ENCODE assay signal across 1 cellular context in the genomic region with DNA sequence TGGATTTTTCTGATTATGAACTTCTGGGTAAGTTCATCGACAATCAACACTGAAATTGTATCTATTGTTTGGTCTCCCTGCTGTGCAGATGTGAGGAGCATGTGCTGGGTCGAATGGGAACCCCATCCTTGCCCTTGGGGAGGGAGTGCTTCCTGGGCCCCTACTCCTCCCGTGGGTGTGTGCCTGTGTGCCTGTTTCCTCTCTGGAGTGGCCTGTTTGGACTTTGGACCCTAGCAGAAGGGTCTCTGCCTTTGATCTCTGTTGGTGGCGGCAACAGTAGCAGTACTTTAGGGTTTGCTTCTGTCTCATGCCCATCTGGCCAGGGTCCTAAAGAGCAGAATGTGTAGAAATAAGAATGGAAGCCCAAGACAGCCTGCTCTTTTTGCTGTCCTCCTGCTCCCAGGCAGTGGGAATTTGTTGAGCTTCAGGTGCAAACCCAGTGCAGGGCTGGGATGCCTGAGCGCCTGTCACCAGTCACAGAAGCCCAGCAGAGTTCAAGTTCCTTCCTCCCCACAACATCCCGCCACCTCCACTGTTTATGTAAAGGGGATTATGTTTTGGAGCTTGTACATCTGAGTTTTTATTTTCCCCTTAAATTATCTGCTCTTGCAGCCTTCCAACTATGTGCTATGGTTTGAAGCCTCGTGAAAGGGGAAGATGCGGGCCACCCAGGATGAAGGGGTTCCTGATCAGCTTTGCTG.
A peak's percentile ranks its signal among the peaks of the same experiment; 100 is the strongest.
TF ChIP-seq lines count a peak whose summit lies in the region.

No MANE protein-coding gene starts in this region.

TF ChIP-seq in HepG2, 621 proteins besides CTCF, POLR2A, EP300 and RAD21 (continues in another document):
- TF ChIP-seq SETDB1 (CRISPR knock-in tag; IDR thresholded peaks at IDR 0.05; ENCODE audit: borderline replicate concordance): no peak
- TF ChIP-seq TEAD3 (CRISPR knock-in tag; optimal IDR thresholded peaks at IDR 0.05; ENCODE audit: borderline replicate concordance): peak; percentile 51
- TF ChIP-seq ZSCAN9 (CRISPR knock-in tag; IDR thresholded peaks at IDR 0.05; ENCODE audit: borderline replicate concordance): 0 out of 2 replicates have a peak, but pooled peaks have one; percentile 40
- peak; percentile 67 for TF ChIP-seq ELF3 (CRISPR knock-in tag; IDR thresholded peaks at IDR 0.05)
- TF ChIP-seq FOXP1 (IDR thresholded peaks at IDR 0.05): no peak
- peak; percentile 12; the same call in 1 of the 2 replicates for TF ChIP-seq FOXP1 (CRISPR knock-in tag; IDR thresholded peaks at IDR 0.05)
- TF ChIP-seq, protein P1, sequence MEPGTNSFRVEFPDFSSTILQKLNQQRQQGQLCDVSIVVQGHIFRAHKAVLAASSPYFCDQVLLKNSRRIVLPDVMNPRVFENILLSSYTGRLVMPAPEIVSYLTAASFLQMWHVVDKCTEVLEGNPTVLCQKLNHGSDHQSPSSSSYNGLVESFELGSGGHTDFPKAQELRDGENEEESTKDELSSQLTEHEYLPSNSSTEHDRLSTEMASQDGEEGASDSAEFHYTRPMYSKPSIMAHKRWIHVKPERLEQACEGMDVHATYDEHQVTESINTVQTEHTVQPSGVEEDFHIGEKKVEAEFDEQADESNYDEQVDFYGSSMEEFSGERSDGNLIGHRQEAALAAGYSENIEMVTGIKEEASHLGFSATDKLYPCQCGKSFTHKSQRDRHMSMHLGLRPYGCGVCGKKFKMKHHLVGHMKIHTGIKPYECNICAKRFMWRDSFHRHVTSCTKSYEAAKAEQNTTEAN (CRISPR knock-in tag; conservative IDR thresholded peaks at IDR 0.05): 0 out of 2 replicates have a peak, but pooled peaks have one; percentile 55
- TF ChIP-seq ZNF382 (CRISPR knock-in tag; IDR thresholded peaks at IDR 0.05; ENCODE audit: borderline replicate concordance): no peak
- 0 out of 2 replicates have a peak, but pooled peaks have one; percentile 31 for TF ChIP-seq ZNF12 (CRISPR knock-in tag; IDR thresholded peaks at IDR 0.05)
- TF ChIP-seq ZNF644 (CRISPR knock-in tag; IDR thresholded peaks at IDR 0.05; ENCODE audit: low read depth): peak; percentile 87; the same call in 1 of the 2 replicates
- no peak for TF ChIP-seq ZNF101 (CRISPR knock-in tag; IDR thresholded peaks at IDR 0.05; ENCODE audit: borderline replicate concordance, low read depth)
- TF ChIP-seq ZSCAN30 (CRISPR knock-in tag; IDR thresholded peaks at IDR 0.05): no peak
- TF ChIP-seq ZBTB7A (CRISPR knock-in tag; IDR thresholded peaks at IDR 0.05): peak; percentile 70; the same call in 1 of the 2 replicates
- TF ChIP-seq HDAC2 (CRISPR knock-in tag; IDR thresholded peaks at IDR 0.05): peak; percentile 62; the same call in 1 of the 2 replicates
- TF ChIP-seq, protein P2, sequence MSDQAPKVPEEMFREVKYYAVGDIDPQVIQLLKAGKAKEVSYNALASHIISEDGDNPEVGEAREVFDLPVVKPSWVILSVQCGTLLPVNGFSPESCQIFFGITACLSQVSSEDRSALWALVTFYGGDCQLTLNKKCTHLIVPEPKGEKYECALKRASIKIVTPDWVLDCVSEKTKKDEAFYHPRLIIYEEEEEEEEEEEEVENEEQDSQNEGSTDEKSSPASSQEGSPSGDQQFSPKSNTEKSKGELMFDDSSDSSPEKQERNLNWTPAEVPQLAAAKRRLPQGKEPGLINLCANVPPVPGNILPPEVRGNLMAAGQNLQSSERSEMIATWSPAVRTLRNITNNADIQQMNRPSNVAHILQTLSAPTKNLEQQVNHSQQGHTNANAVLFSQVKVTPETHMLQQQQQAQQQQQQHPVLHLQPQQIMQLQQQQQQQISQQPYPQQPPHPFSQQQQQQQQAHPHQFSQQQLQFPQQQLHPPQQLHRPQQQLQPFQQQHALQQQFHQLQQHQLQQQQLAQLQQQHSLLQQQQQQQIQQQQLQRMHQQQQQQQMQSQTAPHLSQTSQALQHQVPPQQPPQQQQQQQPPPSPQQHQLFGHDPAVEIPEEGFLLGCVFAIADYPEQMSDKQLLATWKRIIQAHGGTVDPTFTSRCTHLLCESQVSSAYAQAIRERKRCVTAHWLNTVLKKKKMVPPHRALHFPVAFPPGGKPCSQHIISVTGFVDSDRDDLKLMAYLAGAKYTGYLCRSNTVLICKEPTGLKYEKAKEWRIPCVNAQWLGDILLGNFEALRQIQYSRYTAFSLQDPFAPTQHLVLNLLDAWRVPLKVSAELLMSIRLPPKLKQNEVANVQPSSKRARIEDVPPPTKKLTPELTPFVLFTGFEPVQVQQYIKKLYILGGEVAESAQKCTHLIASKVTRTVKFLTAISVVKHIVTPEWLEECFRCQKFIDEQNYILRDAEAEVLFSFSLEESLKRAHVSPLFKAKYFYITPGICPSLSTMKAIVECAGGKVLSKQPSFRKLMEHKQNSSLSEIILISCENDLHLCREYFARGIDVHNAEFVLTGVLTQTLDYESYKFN (CRISPR knock-in tag; conservative IDR thresholded peaks at IDR 0.05): peak; percentile 93
- TF ChIP-seq, protein P3, sequence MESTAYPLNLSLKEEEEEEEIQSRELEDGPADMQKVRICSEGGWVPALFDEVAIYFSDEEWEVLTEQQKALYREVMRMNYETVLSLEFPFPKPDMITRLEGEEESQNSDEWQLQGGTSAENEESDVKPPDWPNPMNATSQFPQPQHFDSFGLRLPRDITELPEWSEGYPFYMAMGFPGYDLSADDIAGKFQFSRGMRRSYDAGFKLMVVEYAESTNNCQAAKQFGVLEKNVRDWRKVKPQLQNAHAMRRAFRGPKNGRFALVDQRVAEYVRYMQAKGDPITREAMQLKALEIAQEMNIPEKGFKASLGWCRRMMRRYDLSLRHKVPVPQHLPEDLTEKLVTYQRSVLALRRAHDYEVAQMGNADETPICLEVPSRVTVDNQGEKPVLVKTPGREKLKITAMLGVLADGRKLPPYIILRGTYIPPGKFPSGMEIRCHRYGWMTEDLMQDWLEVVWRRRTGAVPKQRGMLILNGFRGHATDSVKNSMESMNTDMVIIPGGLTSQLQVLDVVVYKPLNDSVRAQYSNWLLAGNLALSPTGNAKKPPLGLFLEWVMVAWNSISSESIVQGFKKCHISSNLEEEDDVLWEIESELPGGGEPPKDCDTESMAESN (CRISPR knock-in tag; conservative IDR thresholded peaks at IDR 0.05): 0 out of 2 replicates have a peak, but pooled peaks have one; percentile 27
- TF ChIP-seq, protein P4, sequence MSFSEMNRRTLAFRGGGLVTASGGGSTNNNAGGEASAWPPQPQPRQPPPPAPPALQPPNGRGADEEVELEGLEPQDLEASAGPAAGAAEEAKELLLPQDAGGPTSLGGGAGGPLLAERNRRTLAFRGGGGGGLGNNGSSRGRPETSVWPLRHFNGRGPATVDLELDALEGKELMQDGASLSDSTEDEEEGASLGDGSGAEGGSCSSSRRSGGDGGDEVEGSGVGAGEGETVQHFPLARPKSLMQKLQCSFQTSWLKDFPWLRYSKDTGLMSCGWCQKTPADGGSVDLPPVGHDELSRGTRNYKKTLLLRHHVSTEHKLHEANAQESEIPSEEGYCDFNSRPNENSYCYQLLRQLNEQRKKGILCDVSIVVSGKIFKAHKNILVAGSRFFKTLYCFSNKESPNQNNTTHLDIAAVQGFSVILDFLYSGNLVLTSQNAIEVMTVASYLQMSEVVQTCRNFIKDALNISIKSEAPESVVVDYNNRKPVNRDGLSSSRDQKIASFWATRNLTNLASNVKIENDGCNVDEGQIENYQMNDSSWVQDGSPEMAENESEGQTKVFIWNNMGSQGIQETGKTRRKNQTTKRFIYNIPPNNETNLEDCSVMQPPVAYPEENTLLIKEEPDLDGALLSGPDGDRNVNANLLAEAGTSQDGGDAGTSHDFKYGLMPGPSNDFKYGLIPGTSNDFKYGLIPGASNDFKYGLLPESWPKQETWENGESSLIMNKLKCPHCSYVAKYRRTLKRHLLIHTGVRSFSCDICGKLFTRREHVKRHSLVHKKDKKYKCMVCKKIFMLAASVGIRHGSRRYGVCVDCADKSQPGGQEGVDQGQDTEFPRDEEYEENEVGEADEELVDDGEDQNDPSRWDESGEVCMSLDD (CRISPR knock-in tag; IDR thresholded peaks at IDR 0.05; ENCODE audit: borderline replicate concordance): peak; percentile 42; the same call in 1 of the 2 replicates
- peak; percentile 80; the same call in 1 of the 2 replicates for TF ChIP-seq FOXK1 (CRISPR knock-in tag; IDR thresholded peaks at IDR 0.05; ENCODE audit: borderline replicate concordance, low read depth)
- TF ChIP-seq ZNF501 (CRISPR knock-in tag; IDR thresholded peaks at IDR 0.05): no peak
- TF ChIP-seq, protein P5, sequence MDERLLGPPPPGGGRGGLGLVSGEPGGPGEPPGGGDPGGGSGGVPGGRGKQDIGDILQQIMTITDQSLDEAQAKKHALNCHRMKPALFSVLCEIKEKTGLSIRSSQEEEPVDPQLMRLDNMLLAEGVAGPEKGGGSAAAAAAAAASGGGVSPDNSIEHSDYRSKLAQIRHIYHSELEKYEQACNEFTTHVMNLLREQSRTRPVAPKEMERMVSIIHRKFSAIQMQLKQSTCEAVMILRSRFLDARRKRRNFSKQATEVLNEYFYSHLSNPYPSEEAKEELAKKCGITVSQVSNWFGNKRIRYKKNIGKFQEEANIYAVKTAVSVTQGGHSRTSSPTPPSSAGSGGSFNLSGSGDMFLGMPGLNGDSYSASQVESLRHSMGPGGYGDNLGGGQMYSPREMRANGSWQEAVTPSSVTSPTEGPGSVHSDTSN (CRISPR knock-in tag; IDR thresholded peaks at IDR 0.05): 0 out of 2 replicates have a peak, but pooled peaks have one; percentile 0
- TF ChIP-seq, protein P6, sequence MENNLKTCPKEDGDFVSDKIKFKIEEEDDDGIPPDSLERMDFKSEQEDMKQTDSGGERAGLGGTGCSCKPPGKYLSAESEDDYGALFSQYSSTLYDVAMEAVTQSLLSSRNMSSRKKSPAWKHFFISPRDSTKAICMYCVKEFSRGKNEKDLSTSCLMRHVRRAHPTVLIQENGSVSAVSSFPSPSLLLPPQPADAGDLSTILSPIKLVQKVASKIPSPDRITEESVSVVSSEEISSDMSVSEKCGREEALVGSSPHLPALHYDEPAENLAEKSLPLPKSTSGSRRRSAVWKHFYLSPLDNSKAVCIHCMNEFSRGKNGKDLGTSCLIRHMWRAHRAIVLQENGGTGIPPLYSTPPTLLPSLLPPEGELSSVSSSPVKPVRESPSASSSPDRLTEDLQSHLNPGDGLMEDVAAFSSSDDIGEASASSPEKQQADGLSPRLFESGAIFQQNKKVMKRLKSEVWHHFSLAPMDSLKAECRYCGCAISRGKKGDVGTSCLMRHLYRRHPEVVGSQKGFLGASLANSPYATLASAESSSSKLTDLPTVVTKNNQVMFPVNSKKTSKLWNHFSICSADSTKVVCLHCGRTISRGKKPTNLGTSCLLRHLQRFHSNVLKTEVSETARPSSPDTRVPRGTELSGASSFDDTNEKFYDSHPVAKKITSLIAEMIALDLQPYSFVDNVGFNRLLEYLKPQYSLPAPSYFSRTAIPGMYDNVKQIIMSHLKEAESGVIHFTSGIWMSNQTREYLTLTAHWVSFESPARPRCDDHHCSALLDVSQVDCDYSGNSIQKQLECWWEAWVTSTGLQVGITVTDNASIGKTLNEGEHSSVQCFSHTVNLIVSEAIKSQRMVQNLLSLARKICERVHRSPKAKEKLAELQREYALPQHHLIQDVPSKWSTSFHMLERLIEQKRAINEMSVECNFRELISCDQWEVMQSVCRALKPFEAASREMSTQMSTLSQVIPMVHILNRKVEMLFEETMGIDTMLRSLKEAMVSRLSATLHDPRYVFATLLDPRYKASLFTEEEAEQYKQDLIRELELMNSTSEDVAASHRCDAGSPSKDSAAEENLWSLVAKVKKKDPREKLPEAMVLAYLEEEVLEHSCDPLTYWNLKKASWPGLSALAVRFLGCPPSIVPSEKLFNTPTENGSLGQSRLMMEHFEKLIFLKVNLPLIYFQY (CRISPR knock-in tag; IDR thresholded peaks at IDR 0.05; ENCODE audit: borderline replicate concordance): no peak
- TF ChIP-seq ZBTB3 (CRISPR knock-in tag; IDR thresholded peaks at IDR 0.05; ENCODE audit: borderline replicate concordance, low read depth): no peak
- TF ChIP-seq, protein P7, sequence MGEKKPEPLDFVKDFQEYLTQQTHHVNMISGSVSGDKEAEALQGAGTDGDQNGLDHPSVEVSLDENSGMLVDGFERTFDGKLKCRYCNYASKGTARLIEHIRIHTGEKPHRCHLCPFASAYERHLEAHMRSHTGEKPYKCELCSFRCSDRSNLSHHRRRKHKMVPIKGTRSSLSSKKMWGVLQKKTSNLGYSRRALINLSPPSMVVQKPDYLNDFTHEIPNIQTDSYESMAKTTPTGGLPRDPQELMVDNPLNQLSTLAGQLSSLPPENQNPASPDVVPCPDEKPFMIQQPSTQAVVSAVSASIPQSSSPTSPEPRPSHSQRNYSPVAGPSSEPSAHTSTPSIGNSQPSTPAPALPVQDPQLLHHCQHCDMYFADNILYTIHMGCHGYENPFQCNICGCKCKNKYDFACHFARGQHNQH (CRISPR knock-in tag; IDR thresholded peaks at IDR 0.05): peak; percentile 65; the same call in 1 of the 2 replicates
- TF ChIP-seq, protein P8, sequence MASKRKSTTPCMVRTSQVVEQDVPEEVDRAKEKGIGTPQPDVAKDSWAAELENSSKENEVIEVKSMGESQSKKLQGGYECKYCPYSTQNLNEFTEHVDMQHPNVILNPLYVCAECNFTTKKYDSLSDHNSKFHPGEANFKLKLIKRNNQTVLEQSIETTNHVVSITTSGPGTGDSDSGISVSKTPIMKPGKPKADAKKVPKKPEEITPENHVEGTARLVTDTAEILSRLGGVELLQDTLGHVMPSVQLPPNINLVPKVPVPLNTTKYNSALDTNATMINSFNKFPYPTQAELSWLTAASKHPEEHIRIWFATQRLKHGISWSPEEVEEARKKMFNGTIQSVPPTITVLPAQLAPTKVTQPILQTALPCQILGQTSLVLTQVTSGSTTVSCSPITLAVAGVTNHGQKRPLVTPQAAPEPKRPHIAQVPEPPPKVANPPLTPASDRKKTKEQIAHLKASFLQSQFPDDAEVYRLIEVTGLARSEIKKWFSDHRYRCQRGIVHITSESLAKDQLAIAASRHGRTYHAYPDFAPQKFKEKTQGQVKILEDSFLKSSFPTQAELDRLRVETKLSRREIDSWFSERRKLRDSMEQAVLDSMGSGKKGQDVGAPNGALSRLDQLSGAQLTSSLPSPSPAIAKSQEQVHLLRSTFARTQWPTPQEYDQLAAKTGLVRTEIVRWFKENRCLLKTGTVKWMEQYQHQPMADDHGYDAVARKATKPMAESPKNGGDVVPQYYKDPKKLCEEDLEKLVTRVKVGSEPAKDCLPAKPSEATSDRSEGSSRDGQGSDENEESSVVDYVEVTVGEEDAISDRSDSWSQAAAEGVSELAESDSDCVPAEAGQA (IDR thresholded peaks at IDR 0.05; ENCODE audit: low read depth): no peak
- TF ChIP-seq, protein P8 (CRISPR knock-in tag; IDR thresholded peaks at IDR 0.05; ENCODE audit: borderline replicate concordance): no peak
- peak; percentile 91 for TF ChIP-seq KDM6A (CRISPR knock-in tag; IDR thresholded peaks at IDR 0.05; ENCODE audit: low read depth)
- no peak for TF ChIP-seq ZNF367 (CRISPR knock-in tag; IDR thresholded peaks at IDR 0.05; ENCODE audit: borderline replicate concordance)
